ENCODE assay signal across 17 cellular contexts in the genomic region with DNA sequence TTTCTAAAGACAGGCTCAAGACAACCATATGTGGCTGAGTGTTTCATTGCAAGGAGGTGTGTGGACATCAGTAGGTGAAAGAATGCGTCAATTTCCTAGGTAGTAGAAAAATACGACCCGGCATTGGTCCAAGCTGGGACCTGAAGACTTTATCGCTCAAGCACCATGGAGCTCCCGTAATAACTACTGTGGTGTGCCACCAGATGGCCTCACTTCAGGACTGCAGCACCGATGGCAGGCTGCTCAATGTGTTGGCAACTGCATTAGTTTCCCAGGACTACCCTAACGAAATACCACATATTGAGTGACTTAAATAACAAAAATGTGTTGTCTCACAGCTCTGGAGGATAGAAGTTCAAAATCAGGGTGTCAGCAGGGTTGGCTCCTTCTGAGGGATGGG.
DNase-seq lines count a peak whose midpoint lies in the region; ATAC-seq, FAIRE-seq and TF ChIP-seq lines count a peak whose summit lies in the region.
"Had no signal": no experiment of that assay in that cellular context is flagged by ENCODE, and none has a peak within 500 bp of the region (broad histone marks: within the 10 kb centered on the region; RNA-seq: fewer than 3 reads in every experiment).

No MANE protein-coding gene starts in this region.

- H2BK120ac ChIP-seq in trophoblast cell (ENCODE audit: insufficient read depth, low read length, poor library complexity): no peak overlapping the region

- H3K4ac ChIP-seq in trophoblast cell (ENCODE audit: low read depth, low read length): no peak overlapping the region

- POLR2A ChIA-PET in GM12878 (lab: Charles Lee): interaction anchor here (0.7 kb wide), 1 partner anchor 11 kb away, joined by 6 read pairs; no protein-coding TSS in a partner anchor

- H2AK5ac ChIP-seq in trophoblast cell (ENCODE audit: low read length): no peak overlapping the region

- H3K9me3 ChIP-seq in GM12878 (replicated peaks; ENCODE audit: control insufficient read depth, insufficient read depth, low read length) (no peaks in the 10 kb centered on the region), trophoblast cell (ENCODE audit: insufficient read depth, low read depth, low read length) (no peaks in the 10 kb centered on the region)
- H3K9me3 ChIP-seq: right atrium auricular region, suprapubic skin had no signal

- no peak overlapping the region for H2AFZ ChIP-seq in GM12878 (ENCODE audit: control insufficient read depth, low read depth, low read length)
- H2AFZ ChIP-seq in trophoblast cell (ENCODE audit: insufficient read depth, low read length, poor library complexity): no peak overlapping the region

- no peak overlapping the region for H3K27ac Mint-ChIP-seq in neural crest cell (ENCODE audit: unreplicated experiment)
- no peak overlapping the region for H3K27ac Mint-ChIP-seq in activated T-helper 1 cell treated with anti-CD3 and anti-CD28 coated beads, Interleukin-12 subunit alpha, Interleukin-12 subunit beta, Interleukin-2, Interleukin-4 antibody, amounts not matched to agents 30 ng/mL and 10 ng/mL and 1 ng/mL, durations not matched to agents 14 hours and 24 hours and 36 hours
- H3K27ac Mint-ChIP-seq: activated CD8-positive, alpha-beta T cell treated with anti-CD3 and anti-CD28 coated beads for 36 hours; nephron had no signal

- H3K9me3 Mint-ChIP-seq in neural crest cell: no peaks in the 10 kb centered on the region
- H3K9me3 Mint-ChIP-seq in activated T-helper 1 cell treated with anti-CD3 and anti-CD28 coated beads, Interleukin-12 subunit alpha, Interleukin-12 subunit beta, Interleukin-2, Interleukin-4 antibody, amounts not matched to agents 30 ng/mL and 10 ng/mL and 1 ng/mL, durations not matched to agents 14 hours and 24 hours and 36 hours: no peaks in the 10 kb centered on the region

- no peak overlapping the region for H2BK12ac ChIP-seq in trophoblast cell (ENCODE audit: low read length)

- peak; percentile 52; the same call in 1 of the 3 replicates for ATAC-seq in GM12878
- ATAC-seq: activated CD8-positive, alpha-beta T cell treated with anti-CD3 and anti-CD28 coated beads for 36 hours had no signal

- no peak for TF ChIP-seq POLR2A in GM12878 (IDR thresholded peaks at IDR 0.05; ENCODE audit: low read depth, low read length)

- H3K9ac ChIP-seq in GM12878 (ENCODE audit: control insufficient read depth, insufficient read depth, low read length) (no peak overlapping the region), trophoblast cell (ENCODE audit: low read length) (no peak overlapping the region)

- H3K18ac ChIP-seq in trophoblast cell (ENCODE audit: low read length): no peak overlapping the region

- no peaks in the 10 kb centered on the region for H3K36me3 ChIP-seq in GM12878 (ENCODE audit: control insufficient read depth in 2 of 2, insufficient read depth in 2 of 2, low read length in 1 of 2)
- no peaks in the 10 kb centered on the region for H3K36me3 ChIP-seq in trophoblast cell (ENCODE audit: control insufficient read depth in 1 of 2, insufficient read depth in 2 of 2, low read length in 2 of 2)
- H3K36me3 ChIP-seq: right atrium auricular region, suprapubic skin had no signal

- H4K91ac ChIP-seq in trophoblast cell (ENCODE audit: low read depth, low read length): no peak overlapping the region

- no peak for FAIRE-seq in GM12878 (lab: Jason Lieb, UNC)
- FAIRE-seq: colon, frontal cortex had no signal

- H4K8ac ChIP-seq in trophoblast cell (ENCODE audit: low read depth, low read length): no peak overlapping the region

- DNase-seq in EH (ENCODE audit: low read depth) (peak; percentile 20), LNCaP clone FGC (ENCODE audit: low read depth) (no peak), GM12878 (ENCODE audit: low read depth, low spot score) (no peak), neural crest cell (ENCODE audit: low read depth, low spot score) (no peak), activated gamma-delta T cell (lab: John Stamatoyannopoulos, UW) (no peak), trophoblast cell (no peak)
- DNase-seq in activated T-helper 1 cell treated with anti-CD3 and anti-CD28 coated beads, Interleukin-12 subunit alpha, Interleukin-12 subunit beta, Interleukin-2, Interleukin-4 antibody, amounts not matched to agents 30 ng/mL and 10 ng/mL and 1 ng/mL, durations not matched to agents 14 hours and 24 hours and 36 hours (ENCODE audit: low spot score): no peak
- DNase-seq: activated CD8-positive, alpha-beta T cell treated with anti-CD3 and anti-CD28 coated beads for 36 hours; amygdala; C1 segment of cervical spinal cord; IMR-90; NCI-H1417 treated with DMSO at 0.1 percent for 48 hours had no signal

- CTCF ChIA-PET in GM12878 (lab: Yijun Ruan, JAX): interaction anchor here (1.5 kb wide), 1 partner anchor 733 kb away, joined by 4 read pairs; no protein-coding TSS in a partner anchor

- no peaks in the 10 kb centered on the region for H3K4me1 Mint-ChIP-seq in neural crest cell
- H3K4me1 Mint-ChIP-seq in activated T-helper 1 cell treated with anti-CD3 and anti-CD28 coated beads, Interleukin-12 subunit alpha, Interleukin-12 subunit beta, Interleukin-2, Interleukin-4 antibody, amounts not matched to agents 30 ng/mL and 10 ng/mL and 1 ng/mL, durations not matched to agents 14 hours and 24 hours and 36 hours (ENCODE audit: low read depth): no peaks in the 10 kb centered on the region
- H3K4me1 Mint-ChIP-seq: nephron had no signal

- no peak overlapping the region for H3K4me3 Mint-ChIP-seq in neural crest cell
- no peak overlapping the region for H3K4me3 Mint-ChIP-seq in activated T-helper 1 cell treated with anti-CD3 and anti-CD28 coated beads, Interleukin-12 subunit alpha, Interleukin-12 subunit beta, Interleukin-2, Interleukin-4 antibody, amounts not matched to agents 30 ng/mL and 10 ng/mL and 1 ng/mL, durations not matched to agents 14 hours and 24 hours and 36 hours
- H3K4me3 Mint-ChIP-seq: activated CD8-positive, alpha-beta T cell treated with anti-CD3 and anti-CD28 coated beads for 36 hours; nephron had no signal

- no peaks in the 10 kb centered on the region for H3K36me3 Mint-ChIP-seq in neural crest cell (ENCODE audit: low read depth)
- no peaks in the 10 kb centered on the region for H3K36me3 Mint-ChIP-seq in activated T-helper 1 cell treated with anti-CD3 and anti-CD28 coated beads, Interleukin-12 subunit alpha, Interleukin-12 subunit beta, Interleukin-2, Interleukin-4 antibody, amounts not matched to agents 30 ng/mL and 10 ng/mL and 1 ng/mL, durations not matched to agents 14 hours and 24 hours and 36 hours (ENCODE audit: low read depth)

- TF ChIP-seq EP300 in GM12878 (IDR thresholded peaks at IDR 0.05; ENCODE audit: borderline replicate concordance in 1 of 2, control insufficient read depth in 1 of 2, low read depth in 2 of 2, low read length in 2 of 2): no peak

- in situ Hi-C loops in GM12878 (cut with MboI): no loop called here

- no peaks in the 10 kb centered on the region for H3K27me3 ChIP-seq in GM12878 (replicated peaks in 1 of 2; ENCODE audit: control insufficient read depth in 2 of 2, insufficient read depth in 2 of 2, low read length in 1 of 2)
- no peaks in the 10 kb centered on the region for H3K27me3 ChIP-seq in trophoblast cell (ENCODE audit: insufficient read depth, low read length)
- H3K27me3 ChIP-seq: right atrium auricular region, suprapubic skin had no signal

- peak; percentile 35; the same call in 1 of the 2 replicates for TF ChIP-seq CTCF in LNCaP clone FGC (IDR thresholded peaks at IDR 0.05; ENCODE audit: control insufficient read depth, extremely low read depth, insufficient read depth)
- no peak; a peak in 1 of 6 replicates for TF ChIP-seq CTCF in GM12878 (IDR thresholded peaks at IDR 0.05 in 2 of 3, conservative IDR thresholded peaks at IDR 0.05 in 1 of 3; ENCODE audit: control insufficient read depth in 2 of 3, extremely low read depth in 1 of 3, insufficient read depth in 1 of 3, low read depth in 3 of 3, low read length in 3 of 3)
- TF ChIP-seq CTCF in neural crest cell (conservative IDR thresholded peaks at IDR 0.05): peak; percentile 23

- H2BK5ac ChIP-seq in trophoblast cell (ENCODE audit: low read depth, low read length, poor library complexity): no peak overlapping the region

- TF ChIP-seq RAD21 in GM12878 (IDR thresholded peaks at IDR 0.05; ENCODE audit: insufficient read depth, low read depth, low read length): no peak

- no peaks in the 10 kb centered on the region for H4K20me1 ChIP-seq in GM12878 (ENCODE audit: control insufficient read depth, insufficient read depth)

- no peak overlapping the region for H3K27ac ChIP-seq in GM12878 (ENCODE audit: control insufficient read depth, insufficient read depth)
- H3K27ac ChIP-seq in trophoblast cell (ENCODE audit: low read depth, low read length): no peak overlapping the region
- H3K27ac ChIP-seq: right atrium auricular region, suprapubic skin had no signal

- no peaks in the 10 kb centered on the region for H3K79me2 ChIP-seq in GM12878 (ENCODE audit: control insufficient read depth, insufficient read depth, low read length)
- no peaks in the 10 kb centered on the region for H3K79me2 ChIP-seq in trophoblast cell (ENCODE audit: control insufficient read depth, insufficient read depth, low read length, poor library complexity)

- no peak overlapping the region for H4K12ac ChIP-seq in trophoblast cell (ENCODE audit: low read depth, low read length)

- BruUV-seq in GM12878 (replicated peaks; lab: Mats Ljungman, UMichigan): no TSS peak

- H3K79me1 ChIP-seq in trophoblast cell (ENCODE audit: low read length): no peaks in the 10 kb centered on the region

- 32% methylated on average over 7 of the region's 7 CpGs for WGBS in GM12878 (ENCODE audit: insufficient coverage, insufficient replicate concordance, low lambda C conversion rate, missing lambda C conversion rate)
- WGBS in trophoblast cell (ENCODE audit: extremely low coverage, insufficient coverage, insufficient read length): no CpG with 5 or more reads among the region's 7 CpGs

- H3K14ac ChIP-seq in trophoblast cell (ENCODE audit: low read length): no peak overlapping the region

- H3K4me3 ChIP-seq in LNCaP clone FGC (ENCODE audit: low read depth, low read length): no peak overlapping the region
- no peak overlapping the region for H3K4me3 ChIP-seq in GM12878
- no peak overlapping the region for H3K4me3 ChIP-seq in trophoblast cell (ENCODE audit: low read depth, low read length)
- H3K4me3 ChIP-seq: right atrium auricular region, suprapubic skin had no signal

- SMC1A ChIA-PET in GM12878 (lab: Charles Lee; ENCODE audit: uncharacterized antibody, unreplicated experiment): no interaction called here

- H3K4me1 ChIP-seq in GM12878 (ENCODE audit: control insufficient read depth, insufficient read depth, low read length) (no peaks in the 10 kb centered on the region), trophoblast cell (ENCODE audit: control insufficient read depth in 1 of 2, insufficient read depth in 2 of 2, low read length in 2 of 2) (no peaks in the 10 kb centered on the region)
- H3K4me1 ChIP-seq: right atrium auricular region, suprapubic skin had no signal

- H3K4me2 ChIP-seq in GM12878 (ENCODE audit: control insufficient read depth, insufficient read depth) (no peak overlapping the region), trophoblast cell (ENCODE audit: low read length) (no peak overlapping the region)

- intact Hi-C loops in GM12878 (cut with micrococcal nuclease; ENCODE audit: unreplicated experiment): no loop called here
- intact Hi-C loops in activated T-helper 1 cell treated with anti-CD3 and anti-CD28 coated beads, Interleukin-12 subunit alpha, Interleukin-12 subunit beta, Interleukin-2, Interleukin-4 antibody, amounts not matched to agents 30 ng/mL and 10 ng/mL and 1 ng/mL, durations not matched to agents 14 hours and 24 hours and 36 hours (cut with micrococcal nuclease): no loop called here

- H3K27me3 Mint-ChIP-seq in neural crest cell (ENCODE audit: low read depth): no peaks in the 10 kb centered on the region
- no peaks in the 10 kb centered on the region for H3K27me3 Mint-ChIP-seq in activated T-helper 1 cell treated with anti-CD3 and anti-CD28 coated beads, Interleukin-12 subunit alpha, Interleukin-12 subunit beta, Interleukin-2, Interleukin-4 antibody, amounts not matched to agents 30 ng/mL and 10 ng/mL and 1 ng/mL, durations not matched to agents 14 hours and 24 hours and 36 hours (ENCODE audit: insufficient read depth)
- H3K27me3 Mint-ChIP-seq: activated CD8-positive, alpha-beta T cell treated with anti-CD3 and anti-CD28 coated beads for 36 hours had no signal

- H3K23ac ChIP-seq in trophoblast cell (ENCODE audit: low read length): no peak overlapping the region

- RAD21 ChIA-PET in GM12878 (lab: Charles Lee; ENCODE audit: unreplicated experiment): no interaction called here

Comparison
In these comparisons a context has a peak if more than half of its experiments do, and no peak if none do; other contexts are left out.
1. CTCF ChIP-seq: peak in LNCaP clone FGC (single experiment) and neural crest cell (single experiment); none in GM12878 (0 of 3).